In the genomic region with DNA sequence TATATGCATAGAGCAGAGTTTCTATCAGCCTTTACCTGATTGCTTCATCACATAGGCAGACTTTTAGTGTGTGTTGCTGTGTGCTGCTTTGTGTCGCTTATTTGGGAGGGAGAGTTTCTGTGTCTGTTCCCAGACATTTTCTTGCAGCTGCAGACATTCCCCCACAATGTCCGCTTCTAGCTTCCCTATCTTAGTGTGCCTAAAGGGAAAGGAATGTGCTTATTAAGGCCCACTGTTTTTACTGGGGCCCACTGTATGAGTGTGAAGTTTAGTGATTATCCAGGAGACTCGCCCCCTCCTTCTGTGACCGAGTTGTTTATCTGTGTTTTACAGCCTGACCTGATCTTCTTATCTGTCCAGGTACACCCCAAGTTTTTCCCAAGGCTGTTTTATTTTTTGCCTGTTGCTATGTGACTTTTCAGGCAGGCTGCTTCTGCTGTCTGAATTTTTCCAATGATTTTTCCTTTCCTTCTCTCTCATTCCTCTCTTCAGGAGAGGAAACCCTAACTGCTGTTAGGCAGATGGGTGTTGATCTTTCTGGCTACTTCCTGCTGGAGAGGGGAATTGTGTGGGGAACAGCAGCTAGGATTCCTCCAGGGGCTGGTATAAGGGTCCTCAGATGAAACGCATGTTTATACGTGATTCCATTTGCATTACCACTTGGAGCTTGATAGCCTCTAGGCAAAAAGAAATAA, we compare ENCODE assay signal across 1 cellular context.
TF ChIP-seq lines count a peak whose summit lies in the region.

No MANE protein-coding gene starts in this region.

TF ChIP-seq in K562, 482 proteins besides CTCF, POLR2A, EP300 and RAD21 (continues in another document):
- no peak for TF ChIP-seq POLR2G (IDR thresholded peaks at IDR 0.05; ENCODE audit: low read depth, low read length)
- no peak for TF ChIP-seq PYGO2 (tag; IDR thresholded peaks at IDR 0.05)
- TF ChIP-seq GATAD2B (IDR thresholded peaks at IDR 0.05; ENCODE audit: borderline replicate concordance) = 0 out of 2 replicates have a peak, but pooled peaks have one; percentile 37
- TF ChIP-seq, protein P1, sequence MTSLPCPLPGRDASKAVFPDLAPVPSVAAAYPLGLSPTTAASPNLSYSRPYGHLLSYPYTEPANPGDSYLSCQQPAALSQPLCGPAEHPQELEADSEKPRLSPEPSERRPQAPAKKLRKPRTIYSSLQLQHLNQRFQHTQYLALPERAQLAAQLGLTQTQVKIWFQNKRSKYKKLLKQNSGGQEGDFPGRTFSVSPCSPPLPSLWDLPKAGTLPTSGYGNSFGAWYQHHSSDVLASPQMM (CRISPR knock-in tag; IDR thresholded peaks at IDR 0.05) = no peak
- TF ChIP-seq ILF3 (IDR thresholded peaks at IDR 0.05; ENCODE audit: borderline replicate concordance) = no peak
- TF ChIP-seq SETDB1 (IDR thresholded peaks at IDR 0.05; ENCODE audit: low read length) = no peak
- TF ChIP-seq ZNF23 (CRISPR knock-in tag; IDR thresholded peaks at IDR 0.05) = no peak
- TF ChIP-seq SMAD2 (IDR thresholded peaks at IDR 0.05; ENCODE audit: low read depth, low read length) = no peak
- TF ChIP-seq, protein P2, sequence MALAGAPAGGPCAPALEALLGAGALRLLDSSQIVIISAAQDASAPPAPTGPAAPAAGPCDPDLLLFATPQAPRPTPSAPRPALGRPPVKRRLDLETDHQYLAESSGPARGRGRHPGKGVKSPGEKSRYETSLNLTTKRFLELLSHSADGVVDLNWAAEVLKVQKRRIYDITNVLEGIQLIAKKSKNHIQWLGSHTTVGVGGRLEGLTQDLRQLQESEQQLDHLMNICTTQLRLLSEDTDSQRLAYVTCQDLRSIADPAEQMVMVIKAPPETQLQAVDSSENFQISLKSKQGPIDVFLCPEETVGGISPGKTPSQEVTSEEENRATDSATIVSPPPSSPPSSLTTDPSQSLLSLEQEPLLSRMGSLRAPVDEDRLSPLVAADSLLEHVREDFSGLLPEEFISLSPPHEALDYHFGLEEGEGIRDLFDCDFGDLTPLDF (CRISPR knock-in tag; IDR thresholded peaks at IDR 0.05) = no peak
- no peak for TF ChIP-seq TBP (optimal IDR thresholded peaks at IDR 0.05; ENCODE audit: low read depth, low read length)
- TF ChIP-seq, protein P3, sequence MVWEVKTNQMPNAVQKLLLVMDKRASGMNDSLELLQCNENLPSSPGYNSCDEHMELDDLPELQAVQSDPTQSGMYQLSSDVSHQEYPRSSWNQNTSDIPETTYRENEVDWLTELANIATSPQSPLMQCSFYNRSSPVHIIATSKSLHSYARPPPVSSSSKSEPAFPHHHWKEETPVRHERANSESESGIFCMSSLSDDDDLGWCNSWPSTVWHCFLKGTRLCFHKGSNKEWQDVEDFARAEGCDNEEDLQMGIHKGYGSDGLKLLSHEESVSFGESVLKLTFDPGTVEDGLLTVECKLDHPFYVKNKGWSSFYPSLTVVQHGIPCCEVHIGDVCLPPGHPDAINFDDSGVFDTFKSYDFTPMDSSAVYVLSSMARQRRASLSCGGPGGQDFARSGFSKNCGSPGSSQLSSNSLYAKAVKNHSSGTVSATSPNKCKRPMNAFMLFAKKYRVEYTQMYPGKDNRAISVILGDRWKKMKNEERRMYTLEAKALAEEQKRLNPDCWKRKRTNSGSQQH (CRISPR knock-in tag; IDR thresholded peaks at IDR 0.05) = no peak
- TF ChIP-seq, protein P4, sequence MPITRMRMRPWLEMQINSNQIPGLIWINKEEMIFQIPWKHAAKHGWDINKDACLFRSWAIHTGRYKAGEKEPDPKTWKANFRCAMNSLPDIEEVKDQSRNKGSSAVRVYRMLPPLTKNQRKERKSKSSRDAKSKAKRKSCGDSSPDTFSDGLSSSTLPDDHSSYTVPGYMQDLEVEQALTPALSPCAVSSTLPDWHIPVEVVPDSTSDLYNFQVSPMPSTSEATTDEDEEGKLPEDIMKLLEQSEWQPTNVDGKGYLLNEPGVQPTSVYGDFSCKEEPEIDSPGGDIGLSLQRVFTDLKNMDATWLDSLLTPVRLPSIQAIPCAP (CRISPR knock-in tag; IDR thresholded peaks at IDR 0.05; ENCODE audit: borderline replicate concordance) = no peak
- TF ChIP-seq RBM39 (optimal IDR thresholded peaks at IDR 0.05; ENCODE audit: low read depth, low read length) = no peak
- TF ChIP-seq JUND (IDR thresholded peaks at IDR 0.05; ENCODE audit: borderline replicate concordance, low read depth, low read length) = peak; percentile 23; the same call in 1 of the 2 replicates
- peak; percentile 53; the same call in 2 of the 3 replicates for TF ChIP-seq JUND (tag; IDR thresholded peaks at IDR 0.05; ENCODE audit: borderline replicate concordance, low read depth, low read length)
- TF ChIP-seq SMAD1 (IDR thresholded peaks at IDR 0.05; ENCODE audit: low read depth, low read length, partially characterized antibody) = no peak
- TF ChIP-seq, protein P5, sequence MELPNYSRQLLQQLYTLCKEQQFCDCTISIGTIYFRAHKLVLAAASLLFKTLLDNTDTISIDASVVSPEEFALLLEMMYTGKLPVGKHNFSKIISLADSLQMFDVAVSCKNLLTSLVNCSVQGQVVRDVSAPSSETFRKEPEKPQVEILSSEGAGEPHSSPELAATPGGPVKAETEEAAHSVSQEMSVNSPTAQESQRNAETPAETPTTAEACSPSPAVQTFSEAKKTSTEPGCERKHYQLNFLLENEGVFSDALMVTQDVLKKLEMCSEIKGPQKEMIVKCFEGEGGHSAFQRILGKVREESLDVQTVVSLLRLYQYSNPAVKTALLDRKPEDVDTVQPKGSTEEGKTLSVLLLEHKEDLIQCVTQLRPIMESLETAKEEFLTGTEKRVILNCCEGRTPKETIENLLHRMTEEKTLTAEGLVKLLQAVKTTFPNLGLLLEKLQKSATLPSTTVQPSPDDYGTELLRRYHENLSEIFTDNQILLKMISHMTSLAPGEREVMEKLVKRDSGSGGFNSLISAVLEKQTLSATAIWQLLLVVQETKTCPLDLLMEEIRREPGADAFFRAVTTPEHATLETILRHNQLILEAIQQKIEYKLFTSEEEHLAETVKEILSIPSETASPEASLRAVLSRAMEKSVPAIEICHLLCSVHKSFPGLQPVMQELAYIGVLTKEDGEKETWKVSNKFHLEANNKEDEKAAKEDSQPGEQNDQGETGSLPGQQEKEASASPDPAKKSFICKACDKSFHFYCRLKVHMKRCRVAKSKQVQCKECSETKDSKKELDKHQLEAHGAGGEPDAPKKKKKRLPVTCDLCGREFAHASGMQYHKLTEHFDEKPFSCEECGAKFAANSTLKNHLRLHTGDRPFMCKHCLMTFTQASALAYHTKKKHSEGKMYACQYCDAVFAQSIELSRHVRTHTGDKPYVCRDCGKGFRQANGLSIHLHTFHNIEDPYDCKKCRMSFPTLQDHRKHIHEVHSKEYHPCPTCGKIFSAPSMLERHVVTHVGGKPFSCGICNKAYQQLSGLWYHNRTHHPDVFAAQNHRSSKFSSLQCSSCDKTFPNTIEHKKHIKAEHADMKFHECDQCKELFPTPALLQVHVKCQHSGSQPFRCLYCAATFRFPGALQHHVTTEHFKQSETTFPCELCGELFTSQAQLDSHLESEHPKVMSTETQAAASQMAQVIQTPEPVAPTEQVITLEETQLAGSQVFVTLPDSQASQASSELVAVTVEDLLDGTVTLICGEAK (IDR thresholded peaks at IDR 0.05) = no peak
- TF ChIP-seq, protein P5 (CRISPR knock-in tag; IDR thresholded peaks at IDR 0.05) = no peak
- TF ChIP-seq JUNB (CRISPR knock-in tag; conservative IDR thresholded peaks at IDR 0.05) = no peak
- no peak for TF ChIP-seq PHF20 (IDR thresholded peaks at IDR 0.05; ENCODE audit: partially characterized antibody)
- TF ChIP-seq ZNF253 (CRISPR knock-in tag; conservative IDR thresholded peaks at IDR 0.05) = no peak
- TF ChIP-seq, protein P6, sequence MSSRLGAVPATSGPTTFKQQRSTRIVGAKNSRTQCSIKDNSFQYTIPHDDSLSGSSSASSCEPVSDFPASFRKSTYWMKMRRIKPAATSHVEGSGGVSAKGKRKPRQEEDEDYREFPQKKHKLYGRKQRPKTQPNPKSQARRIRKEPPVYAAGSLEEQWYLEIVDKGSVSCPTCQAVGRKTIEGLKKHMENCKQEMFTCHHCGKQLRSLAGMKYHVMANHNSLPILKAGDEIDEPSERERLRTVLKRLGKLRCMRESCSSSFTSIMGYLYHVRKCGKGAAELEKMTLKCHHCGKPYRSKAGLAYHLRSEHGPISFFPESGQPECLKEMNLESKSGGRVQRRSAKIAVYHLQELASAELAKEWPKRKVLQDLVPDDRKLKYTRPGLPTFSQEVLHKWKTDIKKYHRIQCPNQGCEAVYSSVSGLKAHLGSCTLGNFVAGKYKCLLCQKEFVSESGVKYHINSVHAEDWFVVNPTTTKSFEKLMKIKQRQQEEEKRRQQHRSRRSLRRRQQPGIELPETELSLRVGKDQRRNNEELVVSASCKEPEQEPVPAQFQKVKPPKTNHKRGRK (tag; IDR thresholded peaks at IDR 0.05) = no peak
- no peak for TF ChIP-seq ARHGAP35 (IDR thresholded peaks at IDR 0.05; ENCODE audit: partially characterized antibody)
- TF ChIP-seq STAG1 (CRISPR knock-in tag; IDR thresholded peaks at IDR 0.05; ENCODE audit: borderline replicate concordance) = no peak
- TF ChIP-seq, protein P7, sequence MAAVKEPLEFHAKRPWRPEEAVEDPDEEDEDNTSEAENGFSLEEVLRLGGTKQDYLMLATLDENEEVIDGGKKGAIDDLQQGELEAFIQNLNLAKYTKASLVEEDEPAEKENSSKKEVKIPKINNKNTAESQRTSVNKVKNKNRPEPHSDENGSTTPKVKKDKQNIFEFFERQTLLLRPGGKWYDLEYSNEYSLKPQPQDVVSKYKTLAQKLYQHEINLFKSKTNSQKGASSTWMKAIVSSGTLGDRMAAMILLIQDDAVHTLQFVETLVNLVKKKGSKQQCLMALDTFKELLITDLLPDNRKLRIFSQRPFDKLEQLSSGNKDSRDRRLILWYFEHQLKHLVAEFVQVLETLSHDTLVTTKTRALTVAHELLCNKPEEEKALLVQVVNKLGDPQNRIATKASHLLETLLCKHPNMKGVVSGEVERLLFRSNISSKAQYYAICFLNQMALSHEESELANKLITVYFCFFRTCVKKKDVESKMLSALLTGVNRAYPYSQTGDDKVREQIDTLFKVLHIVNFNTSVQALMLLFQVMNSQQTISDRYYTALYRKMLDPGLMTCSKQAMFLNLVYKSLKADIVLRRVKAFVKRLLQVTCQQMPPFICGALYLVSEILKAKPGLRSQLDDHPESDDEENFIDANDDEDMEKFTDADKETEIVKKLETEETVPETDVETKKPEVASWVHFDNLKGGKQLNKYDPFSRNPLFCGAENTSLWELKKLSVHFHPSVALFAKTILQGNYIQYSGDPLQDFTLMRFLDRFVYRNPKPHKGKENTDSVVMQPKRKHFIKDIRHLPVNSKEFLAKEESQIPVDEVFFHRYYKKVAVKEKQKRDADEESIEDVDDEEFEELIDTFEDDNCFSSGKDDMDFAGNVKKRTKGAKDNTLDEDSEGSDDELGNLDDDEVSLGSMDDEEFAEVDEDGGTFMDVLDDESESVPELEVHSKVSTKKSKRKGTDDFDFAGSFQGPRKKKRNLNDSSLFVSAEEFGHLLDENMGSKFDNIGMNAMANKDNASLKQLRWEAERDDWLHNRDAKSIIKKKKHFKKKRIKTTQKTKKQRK (IDR thresholded peaks at IDR 0.05; ENCODE audit: borderline replicate concordance, low read depth, low read length) = no peak
- TF ChIP-seq BRD9 (IDR thresholded peaks at IDR 0.05; ENCODE audit: low read depth, partially characterized antibody) = no peak
- no peak for TF ChIP-seq KLF13 (tag; IDR thresholded peaks at IDR 0.05; ENCODE audit: borderline replicate concordance, low read depth)
- TF ChIP-seq, protein P8, sequence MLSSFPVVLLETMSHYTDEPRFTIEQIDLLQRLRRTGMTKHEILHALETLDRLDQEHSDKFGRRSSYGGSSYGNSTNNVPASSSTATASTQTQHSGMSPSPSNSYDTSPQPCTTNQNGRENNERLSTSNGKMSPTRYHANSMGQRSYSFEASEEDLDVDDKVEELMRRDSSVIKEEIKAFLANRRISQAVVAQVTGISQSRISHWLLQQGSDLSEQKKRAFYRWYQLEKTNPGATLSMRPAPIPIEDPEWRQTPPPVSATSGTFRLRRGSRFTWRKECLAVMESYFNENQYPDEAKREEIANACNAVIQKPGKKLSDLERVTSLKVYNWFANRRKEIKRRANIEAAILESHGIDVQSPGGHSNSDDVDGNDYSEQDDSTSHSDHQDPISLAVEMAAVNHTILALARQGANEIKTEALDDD (IDR thresholded peaks at IDR 0.05) = no peak
- no peak for TF ChIP-seq ZNF184 (CRISPR knock-in tag; IDR thresholded peaks at IDR 0.05)
- TF ChIP-seq FIP1L1 (IDR thresholded peaks at IDR 0.05; ENCODE audit: low read depth, low read length, poor library complexity, severe bottlenecking) = no peak
- TF ChIP-seq, protein P9, sequence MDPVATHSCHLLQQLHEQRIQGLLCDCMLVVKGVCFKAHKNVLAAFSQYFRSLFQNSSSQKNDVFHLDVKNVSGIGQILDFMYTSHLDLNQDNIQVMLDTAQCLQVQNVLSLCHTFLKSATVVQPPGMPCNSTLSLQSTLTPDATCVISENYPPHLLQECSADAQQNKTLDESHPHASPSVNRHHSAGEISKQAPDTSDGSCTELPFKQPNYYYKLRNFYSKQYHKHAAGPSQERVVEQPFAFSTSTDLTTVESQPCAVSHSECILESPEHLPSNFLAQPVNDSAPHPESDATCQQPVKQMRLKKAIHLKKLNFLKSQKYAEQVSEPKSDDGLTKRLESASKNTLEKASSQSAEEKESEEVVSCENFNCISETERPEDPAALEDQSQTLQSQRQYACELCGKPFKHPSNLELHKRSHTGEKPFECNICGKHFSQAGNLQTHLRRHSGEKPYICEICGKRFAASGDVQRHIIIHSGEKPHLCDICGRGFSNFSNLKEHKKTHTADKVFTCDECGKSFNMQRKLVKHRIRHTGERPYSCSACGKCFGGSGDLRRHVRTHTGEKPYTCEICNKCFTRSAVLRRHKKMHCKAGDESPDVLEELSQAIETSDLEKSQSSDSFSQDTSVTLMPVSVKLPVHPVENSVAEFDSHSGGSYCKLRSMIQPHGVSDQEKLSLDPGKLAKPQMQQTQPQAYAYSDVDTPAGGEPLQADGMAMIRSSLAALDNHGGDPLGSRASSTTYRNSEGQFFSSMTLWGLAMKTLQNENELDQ (CRISPR knock-in tag; IDR thresholded peaks at IDR 0.05; ENCODE audit: borderline replicate concordance) = no peak
- TF ChIP-seq KAT7 (CRISPR knock-in tag; IDR thresholded peaks at IDR 0.05; ENCODE audit: borderline replicate concordance) = no peak
- no peak for TF ChIP-seq CBFB (CRISPR knock-in tag; IDR thresholded peaks at IDR 0.05)
